6 cellular contexts compared by ENCODE assay signal in the genomic region with DNA sequence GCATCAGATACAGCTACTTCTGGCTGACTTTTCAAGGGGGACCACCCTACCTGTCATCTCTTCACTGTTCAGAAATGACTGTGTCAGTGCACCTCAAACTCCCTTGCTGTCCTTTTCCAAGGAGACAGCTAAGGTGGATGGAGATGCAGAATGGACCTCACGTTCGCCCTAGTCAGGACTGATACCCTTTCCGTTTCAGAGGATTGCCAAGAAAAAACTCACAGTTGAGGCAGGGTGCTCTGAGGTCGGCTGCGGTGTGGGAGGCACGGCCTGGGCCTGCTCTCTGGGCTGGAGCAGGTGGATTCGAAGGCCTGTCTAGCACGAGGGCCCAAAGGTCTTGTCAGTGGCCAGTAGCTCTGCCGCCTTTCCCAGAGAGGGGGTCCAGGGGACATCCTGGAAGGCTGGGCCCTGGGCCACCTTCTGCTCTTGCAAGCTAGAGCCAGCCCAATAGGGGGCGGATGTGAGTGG.
DNase-seq lines count a peak whose midpoint lies in the region; ATAC-seq and TF ChIP-seq lines count a peak whose summit lies in the region.

No MANE protein-coding gene starts in this region.

- DNase-seq in activated CD4-positive, CD25-positive, alpha-beta regulatory T cell treated with anti-CD3 and anti-CD28 coated beads, Interleukin-2, amount 50 U/mL, for 16 hours (ENCODE audit: low read depth, low spot score) = peak; percentile 63
- peak in 1 of 2 donors; percentile 69 for DNase-seq in foreskin fibroblast
- DNase-seq in stimulated activated CD4-positive, alpha-beta T cell treated with anti-CD3 and anti-CD28 coated beads, Interleukin-4, amount 100 ng/mL, for 4 hours = peak; percentile 74 to 78

- peak overlapping the region; percentile 48 to 49 for H3K4me3 ChIP-seq in foreskin fibroblast (ENCODE audit: low read depth in 1 of 2, low read length in 2 of 2)

- ATAC-seq in GM21360 (IDR thresholded peaks at IDR 0.05; ENCODE audit: unreplicated experiment) (peak; percentile 10), HG03439 (IDR thresholded peaks at IDR 0.05; ENCODE audit: unreplicated experiment) (no peak), HG03469 (IDR thresholded peaks at IDR 0.05; ENCODE audit: unreplicated experiment) (no peak)

- TF ChIP-seq CTCF in foreskin fibroblast (IDR thresholded peaks at IDR 0.05; ENCODE audit: low read depth, low read length) = peak; percentile 54
